ENCODE assay signal across 8 cellular contexts in genomic region chr10:11162828-11163599, GRCh38.
DNase-seq lines count a peak whose midpoint lies in the region; ATAC-seq and TF ChIP-seq lines count a peak whose summit lies in the region.

No MANE protein-coding gene starts in this region.

- no peak for TF ChIP-seq CTCF in GM10248 (IDR thresholded peaks at IDR 0.05; ENCODE audit: control extremely low read depth, extremely low read depth, low read depth, missing control alignments)
- no peak for TF ChIP-seq CTCF in left lung (IDR thresholded peaks at IDR 0.05)

- H3K36me3 ChIP-seq in left lung = peaks cover 0 to 3% of the 10 kb centered on the region in 2 donors

- POLR2A ChIA-PET in GM10248 (lab: Yijun Ruan, JAX) = no interaction called here

- peaks cover 8 to 64% of the 10 kb centered on the region in 2 donors for H3K4me1 ChIP-seq in left lung

- H3K9me3 ChIP-seq in left lung = no peaks in the 10 kb centered on the region

- intact Hi-C loops in left lung (cut with DNase I) = no loop called here

- peaks cover 0 to 7% of the 10 kb centered on the region in 2 donors for H3K27me3 ChIP-seq in left lung

- CTCF ChIA-PET in GM10248 (lab: Yijun Ruan, JAX) = interaction anchor here (0.8 to 4.1 kb wide), 9 partner anchors 9 to 67 kb away, joined by 3 to 34 read pairs (median 5); no protein-coding TSS in a partner anchor

- ATAC-seq in GM21825 (IDR thresholded peaks at IDR 0.05; ENCODE audit: unreplicated experiment) = peak; percentile 61
- peak; percentile 55 for ATAC-seq in left lung
- ATAC-seq in stimulated activated naive CD8-positive, alpha-beta T cell treated with anti-CD3 and anti-CD28 coated beads, Interleukin-15, Interleukin-2, amounts not matched to agents 100 U/mL and 50 U/mL, for 24 hours = peak; percentile 58

- DNase-seq in GM10248 (ENCODE audit: extremely low spot score) = peak; percentile 77
- peak; percentile 19 for DNase-seq in NK-92 (lab: John Stamatoyannopoulos, UW; ENCODE audit: unreplicated experiment)
- DNase-seq in activated T-helper 9 cell treated with anti-CD3 and anti-CD28 coated beads, Interleukin-2, amount 50 U/mL, for 16 hours (ENCODE audit: low read depth) = peak; percentile 54
- peak; percentile 74 to 79 for DNase-seq in left lung
- peak; percentile 75 for DNase-seq in stimulated activated naive CD8-positive, alpha-beta T cell treated with anti-CD3 and anti-CD28 coated beads, Interleukin-15, Interleukin-2, amounts not matched to agents 100 U/mL and 50 U/mL, for 24 hours
- DNase-seq in glomerular visceral epithelial cell (ENCODE audit: extremely low spot score) = no peak
- no peak for DNase-seq in cerebellar nuclear complex (lab: John Stamatoyannopoulos, UW)

- H3K4me3 ChIP-seq in left lung = peak overlapping the region in 1 of 2 donors; percentile 80

- peak overlapping the region; percentile 58 to 97 for H3K27ac ChIP-seq in left lung

Comparison
In these comparisons a context has a peak if more than half of its experiments do, and no peak if none do; other contexts are left out.
1. DNase-seq: peak in GM10248 (single experiment), NK-92 (single experiment), activated T-helper 9 cell treated with anti-CD3 and anti-CD28 coated beads, Interleukin-2, amount 50 U/mL, for 16 hours (single experiment), left lung (2 of 2) and stimulated activated naive CD8-positive, alpha-beta T cell treated with anti-CD3 and anti-CD28 coated beads, Interleukin-15, Interleukin-2, amounts not matched to agents 100 U/mL and 50 U/mL, for 24 hours (single experiment); none in glomerular visceral epithelial cell (single experiment) and cerebellar nuclear complex (0 of 2).
2. Peak in every context shown above with its lines, with median percentiles within 50 percentile points of each other: ATAC-seq.